ENCODE assay signal across 8 cellular contexts in the genomic region with DNA sequence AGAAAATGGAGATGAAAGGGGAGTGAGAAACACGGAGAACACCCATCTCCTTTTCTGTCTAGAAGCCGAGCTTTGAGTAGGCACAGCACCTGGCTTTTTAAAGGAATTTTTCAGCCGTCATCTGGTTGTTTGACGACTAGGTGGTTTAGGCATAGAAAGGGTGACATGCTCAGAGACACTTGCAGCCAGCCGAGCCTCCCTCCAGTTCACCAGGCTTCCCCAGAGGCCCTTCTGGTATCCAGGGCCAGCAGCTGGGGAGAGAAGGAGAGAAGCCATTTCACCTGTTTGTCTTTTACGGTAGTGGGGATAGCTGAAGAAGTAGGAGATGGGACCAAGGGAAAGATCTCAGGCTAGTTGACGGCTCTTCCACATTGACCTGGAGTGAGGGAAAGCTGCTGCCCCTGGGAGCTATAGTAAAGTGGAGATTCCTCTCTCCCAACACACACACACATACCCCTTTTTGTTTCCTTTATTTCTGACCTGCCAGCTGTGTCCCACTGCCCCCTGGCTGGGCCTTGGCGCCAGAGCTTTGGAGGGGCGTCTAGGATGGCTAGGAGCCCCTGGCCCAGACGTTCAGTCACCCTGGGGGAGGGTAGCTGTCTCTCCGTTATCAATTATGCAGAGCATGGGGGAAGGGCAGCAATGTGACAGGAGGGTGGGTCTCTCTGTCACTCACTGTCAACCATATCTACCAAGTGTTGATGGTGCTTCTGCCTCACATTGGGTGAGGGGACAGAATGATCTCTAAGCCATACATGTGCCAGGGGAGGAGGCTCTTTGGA. TPM values are rescaled to one million over a fixed set of nuclear protein-coding genes. Genes with fewer than 3 reads are reported as not detected.
DNase-seq lines count a peak whose midpoint lies in the region; ATAC-seq, FAIRE-seq and TF ChIP-seq lines count a peak whose summit lies in the region.

No MANE protein-coding gene starts in this region.

- CTCF ChIA-PET in K562 (lab: Yijun Ruan, JAX; ENCODE audit: low intra/inter-chr PET ratio): no interaction called here

- H3K4me3 Mint-ChIP-seq in stimulated activated naive CD8-positive, alpha-beta T cell treated with anti-CD3 and anti-CD28 coated beads, Interleukin-15, Interleukin-2, amounts not matched to agents 100 ng/mL and 50 ng/mL, for 24 hours: peak overlapping the region; percentile 90

- TF ChIP-seq EP300 in K562 (IDR thresholded peaks at IDR 0.05; ENCODE audit: low read length): peak; percentile 24; the same call in 1 of the 2 replicates

- intact Hi-C loops in K562 (cut with micrococcal nuclease) (no loop called here), vagina (cut with DNase I) (no loop called here)

- H3K36me3 Mint-ChIP-seq in stimulated activated naive CD8-positive, alpha-beta T cell treated with anti-CD3 and anti-CD28 coated beads, Interleukin-15, Interleukin-2, amounts not matched to agents 100 ng/mL and 50 ng/mL, for 24 hours (ENCODE audit: low read depth): no peaks in the 10 kb centered on the region

- TF ChIP-seq POLR2A in K562 (conservative IDR thresholded peaks at IDR 0.05) (no peak), vagina (IDR thresholded peaks at IDR 0.05) (no peak)

- peak overlapping the region; percentile 84 for H2AFZ ChIP-seq in K562 (ENCODE audit: low read depth, low read length)

- H3K9me3 ChIP-seq in K562 (replicated peaks; ENCODE audit: control insufficient read depth, insufficient read depth, low read depth, low read length): no peaks in the 10 kb centered on the region
- H3K9me3 ChIP-seq in vagina: no peaks in the 10 kb centered on the region

- H3K9me3 Mint-ChIP-seq in stimulated activated naive CD8-positive, alpha-beta T cell treated with anti-CD3 and anti-CD28 coated beads, Interleukin-15, Interleukin-2, amounts not matched to agents 100 ng/mL and 50 ng/mL, for 24 hours: no peaks in the 10 kb centered on the region

- peak overlapping the region; percentile 56 for H3K27ac ChIP-seq in K562 (ENCODE audit: extremely low read depth, low read depth, low read length)
- H3K27ac ChIP-seq in vagina: peak overlapping the region; percentile 99

- no peaks in the 10 kb centered on the region for H4K20me1 ChIP-seq in K562 (replicated peaks; ENCODE audit: control insufficient read depth, insufficient read depth, low read length)

- 3% methylated on average over 11 of the region's 11 CpGs for WGBS in K562 (ENCODE audit: insufficient coverage, low coverage, missing lambda C conversion rate)

- H3K4me2 ChIP-seq in K562 (ENCODE audit: insufficient read depth, low read length): peak overlapping the region; percentile 96

- TF ChIP-seq RAD21 in K562 (CRISPR knock-in tag; conservative IDR thresholded peaks at IDR 0.05 in 1 of 2, IDR thresholded peaks at IDR 0.05 in 1 of 2): no peak

- no peaks in the 10 kb centered on the region for H3K9me1 ChIP-seq in K562 (ENCODE audit: control insufficient read depth, insufficient read depth, low read length)

- DNase-seq in stimulated activated naive CD8-positive, alpha-beta T cell treated with anti-CD3 and anti-CD28 coated beads, Interleukin-15, Interleukin-2, amounts not matched to agents 100 U/mL and 50 U/mL, for 24 hours: no peak
- peak in 3 of 4 experiments; percentile 43 to 74 (median 45) for DNase-seq in K562 (ENCODE audit: extremely low read depth in 1 of 4, low spot score in 3 of 4)
- peak; percentile 53 for DNase-seq in mesenteric fat pad (ENCODE audit: low spot score)
- no peak for DNase-seq in vagina (ENCODE audit: extremely low spot score in 2 of 2)
- no peak for DNase-seq in SKM-1 (lab: John Stamatoyannopoulos, UW; ENCODE audit: unreplicated experiment)
- no peak for DNase-seq in GM19239 (ENCODE audit: insufficient read length, low spot score)

- H3K4me3 ChIP-seq in K562 (peak overlapping the region; percentile 47), vagina (peak overlapping the region; percentile 63 to 73)

- H3K4me1 ChIP-seq in K562 (replicated peaks in 1 of 2; ENCODE audit: control insufficient read depth in 2 of 2, insufficient read depth in 2 of 2, low read length in 2 of 2): peaks cover 34 to 44% of the 10 kb centered on the region in 2 experiments; a peak in 4 of 5 replicates
- peaks cover 56% of the 10 kb centered on the region for H3K4me1 ChIP-seq in vagina

- no peaks in the 10 kb centered on the region for H3K36me3 ChIP-seq in K562 (ENCODE audit: control insufficient read depth, insufficient read depth, low read length)
- no peaks in the 10 kb centered on the region for H3K36me3 ChIP-seq in vagina

- FAIRE-seq in K562 (lab: Jason Lieb, UNC): peak; percentile 65
- no peak for FAIRE-seq in GM19239 (lab: Jason Lieb, UNC)

- H3K27ac Mint-ChIP-seq in stimulated activated naive CD8-positive, alpha-beta T cell treated with anti-CD3 and anti-CD28 coated beads, Interleukin-15, Interleukin-2, amounts not matched to agents 100 ng/mL and 50 ng/mL, for 24 hours: peak overlapping the region; percentile 89

- no peaks in the 10 kb centered on the region for H3K27me3 ChIP-seq in K562 (ENCODE audit: control insufficient read depth in 2 of 2, insufficient read depth in 2 of 2, low read length in 2 of 2)
- no peaks in the 10 kb centered on the region for H3K27me3 ChIP-seq in vagina

- TF ChIP-seq CTCF in K562 (IDR thresholded peaks at IDR 0.05 in 2 of 3, conservative IDR thresholded peaks at IDR 0.05 in 1 of 3; ENCODE audit: insufficient read depth in 2 of 3, low read depth in 1 of 3, low read length in 3 of 3): 0 out of 6 replicates have a peak, but pooled peaks of 2 of the 3 experiments have one; percentile 11 to 14
- no peak for TF ChIP-seq CTCF in vagina (IDR thresholded peaks at IDR 0.05)

- in situ Hi-C loops in K562 (cut with MboI): no loop called here

- TSS peak; percentile 88 for BruUV-seq in K562 (replicated peaks; lab: Mats Ljungman, UMichigan)

- no peaks in the 10 kb centered on the region for H3K27me3 Mint-ChIP-seq in stimulated activated naive CD8-positive, alpha-beta T cell treated with anti-CD3 and anti-CD28 coated beads, Interleukin-15, Interleukin-2, amounts not matched to agents 100 ng/mL and 50 ng/mL, for 24 hours

- ATAC-seq in stimulated activated naive CD8-positive, alpha-beta T cell treated with anti-CD3 and anti-CD28 coated beads, Interleukin-15, Interleukin-2, amounts not matched to agents 100 U/mL and 50 U/mL, for 24 hours: no peak
- peak; percentile 39 for ATAC-seq in K562
- ATAC-seq in GM19463 (IDR thresholded peaks at IDR 0.05; ENCODE audit: unreplicated experiment): no peak

- POLR2A ChIA-PET in K562 (lab: Yijun Ruan, JAX): interaction anchor here (0.7 to 2.4 kb wide), 11 partner anchors 10 to 787 kb away, joined by 3 to 12 read pairs (median 4); a partner anchor contains a TSS

- no peaks in the 10 kb centered on the region for H3K79me2 ChIP-seq in K562 (ENCODE audit: control insufficient read depth, insufficient read depth, low read length)

- H3K4me1 Mint-ChIP-seq in stimulated activated naive CD8-positive, alpha-beta T cell treated with anti-CD3 and anti-CD28 coated beads, Interleukin-15, Interleukin-2, amounts not matched to agents 100 ng/mL and 50 ng/mL, for 24 hours (ENCODE audit: low read depth): peaks cover 27% of the 10 kb centered on the region

- H3K9ac ChIP-seq in K562 (ENCODE audit: insufficient read depth in 1 of 2, low read depth in 2 of 2, low read length in 2 of 2): peak overlapping the region; percentile 62 to 94

RNA-seq across cellular contexts. Expression of a gene that starts 5.5 kb away (rescaled TPM):
- total RNA-seq in K562 (2011; cell fraction: chromatin; rRNA removed; ENCODE audit: low replicate concordance): 10.8 and 23.0 TPM in 2 replicates
- total RNA-seq in K562 (2011; cell fraction: nucleolus; rRNA removed): 12.2 and 17.2 TPM in 2 replicates
- 9.6 and 12.4 TPM in 2 replicates for total RNA-seq in K562 (2011; cell fraction: nucleoplasm; rRNA removed)
- total RNA-seq in K562 (2014; rRNA removed) (1.1 and 1.3 TPM in 2 replicates), K562 (2014; rRNA removed; fragmentation: Illumina TruSeq; extraction: Trizol) (0.93 and 1.1 TPM in 2 replicates), K562 (2015; rRNA removed; fragmentation: Illumina TruSeq; extraction: Trizol) (1.6 and 1.9 TPM in 2 replicates), K562 (2021) (2.1 and 2.6 TPM in 2 replicates), mesenteric fat pad (12.2 TPM), vagina (21.9 TPM)
- polyA plus RNA-seq in K562 (2011; rRNA removed) (1.7 and 2.2 TPM in 2 replicates), K562 (2014; fragmentation: Illumina TruSeq; extraction: Trizol) (1.3 and 1.8 TPM in 2 replicates), K562 (2014; fragmentation: Nextera tagmentation; extraction: Ambion mirVana) (under 1 TPM; 0.10 to 0.46 TPM), K562 (2014; rRNA removed) (1.1 and 2.4 TPM in 2 replicates)
- 1.7 and 3.8 TPM in 2 replicates for polyA plus RNA-seq in K562 (2011; cell fraction: cytosol; rRNA removed)
- polyA plus RNA-seq in K562 (2011; cell fraction: nucleus; rRNA removed): 15.6 and 23.0 TPM in 2 replicates
- polyA plus RNA-seq in K562 (2012): 4.6 and 6.4 TPM in 2 replicates
- 1.8 and 2.8 TPM in 2 replicates for polyA minus RNA-seq in K562 (2011; rRNA and poly(A)+ RNA removed)
- polyA minus RNA-seq in K562 (2011; cell fraction: cytosol; rRNA and poly(A)+ RNA removed): 1.4 and 1.5 TPM in 2 replicates
- polyA minus RNA-seq in K562 (2011; cell fraction: nucleus; rRNA and poly(A)+ RNA removed): 3.4 TPM in 2 replicates

RNA-seq across cellular contexts. Expression of a gene that starts 7.3 kb away (rescaled TPM):
- total RNA-seq in K562 (2011; cell fraction: chromatin; rRNA removed; ENCODE audit: low replicate concordance): 87.5 and 179 TPM in 2 replicates
- 124 and 126 TPM in 2 replicates for total RNA-seq in K562 (2011; cell fraction: nucleolus; rRNA removed)
- total RNA-seq in K562 (2011; cell fraction: nucleoplasm; rRNA removed): 113 and 115 TPM in 2 replicates
- total RNA-seq in K562 (2014; rRNA removed) (63.1 and 75.7 TPM in 2 replicates), K562 (2014; rRNA removed; fragmentation: Illumina TruSeq; extraction: Trizol) (21.0 and 25.2 TPM in 2 replicates), K562 (2015; rRNA removed; fragmentation: Illumina TruSeq; extraction: Trizol) (54.6 and 56.5 TPM in 2 replicates), K562 (2021) (55.4 and 59.2 TPM in 2 replicates), mesenteric fat pad (16.8 TPM), vagina (17.7 TPM)
- polyA plus RNA-seq in K562 (2011; rRNA removed) (40.4 and 55.0 TPM in 2 replicates), K562 (2014; fragmentation: Illumina TruSeq; extraction: Trizol) (44.6 and 51.6 TPM in 2 replicates), K562 (2014; fragmentation: Nextera tagmentation; extraction: Ambion mirVana) (10 to 100 TPM in 1 of 2 experiments, 1 to 10 TPM in 1; 5.6 to 16.6 TPM), K562 (2014; rRNA removed) (68.7 and 69.0 TPM in 2 replicates)
- polyA plus RNA-seq in K562 (2011; cell fraction: cytosol; rRNA removed): 69.6 and 99.9 TPM in 2 replicates
- 222 and 277 TPM in 2 replicates for polyA plus RNA-seq in K562 (2011; cell fraction: nucleus; rRNA removed)
- 56.1 and 59.4 TPM in 2 replicates for polyA plus RNA-seq in K562 (2012)
- polyA minus RNA-seq in K562 (2011; rRNA and poly(A)+ RNA removed): 20.1 and 22.4 TPM in 2 replicates
- 17.8 and 20.6 TPM in 2 replicates for polyA minus RNA-seq in K562 (2011; cell fraction: cytosol; rRNA and poly(A)+ RNA removed)
- 45.2 and 71.4 TPM in 2 replicates for polyA minus RNA-seq in K562 (2011; cell fraction: nucleus; rRNA and poly(A)+ RNA removed)

RNA-seq across cellular contexts. Expression of a gene that starts 13.5 kb away (rescaled TPM):
- not detected in 2 replicates for total RNA-seq in K562 (2011; cell fraction: chromatin; rRNA removed; ENCODE audit: low replicate concordance)
- not detected in 2 replicates for total RNA-seq in K562 (2011; cell fraction: nucleolus; rRNA removed)
- total RNA-seq in K562 (2011; cell fraction: nucleoplasm; rRNA removed): not detected in 2 replicates
- total RNA-seq in K562 (2014; rRNA removed) (not detected in 2 replicates), K562 (2014; rRNA removed; fragmentation: Illumina TruSeq; extraction: Trizol) (not detected in 2 replicates), K562 (2015; rRNA removed; fragmentation: Illumina TruSeq; extraction: Trizol) (not detected in 2 replicates), K562 (2021) (not detected in 2 replicates), mesenteric fat pad (not detected), vagina (not detected)
- polyA plus RNA-seq in K562 (2011; rRNA removed) (not detected in 2 replicates), K562 (2014; fragmentation: Illumina TruSeq; extraction: Trizol) (0.55 TPM in 1 of 2 replicates, not detected in the other), K562 (2014; fragmentation: Nextera tagmentation; extraction: Ambion mirVana) (under 1 TPM in 1 of 2 experiments, not detected in 1; 0.15 TPM), K562 (2014; rRNA removed) (1.2 TPM in 1 of 2 replicates, not detected in the other)
- polyA plus RNA-seq in K562 (2011; cell fraction: cytosol; rRNA removed): 0.28 TPM in 1 of 2 replicates, not detected in the other
- polyA plus RNA-seq in K562 (2011; cell fraction: nucleus; rRNA removed): not detected in 2 replicates
- 0.55 TPM in 1 of 2 replicates, not detected in the other for polyA plus RNA-seq in K562 (2012)
- not detected in 2 replicates for polyA minus RNA-seq in K562 (2011; rRNA and poly(A)+ RNA removed)
- polyA minus RNA-seq in K562 (2011; cell fraction: cytosol; rRNA and poly(A)+ RNA removed): not detected in 2 replicates
- not detected in 2 replicates for polyA minus RNA-seq in K562 (2011; cell fraction: nucleus; rRNA and poly(A)+ RNA removed)

RNA-seq across cellular contexts. Expression of a gene that starts 41.9 kb away (rescaled TPM):
- total RNA-seq in K562 (2011; cell fraction: chromatin; rRNA removed; ENCODE audit: low replicate concordance): 880 and 1,252 TPM in 2 replicates
- total RNA-seq in K562 (2011; cell fraction: nucleolus; rRNA removed): 429 and 447 TPM in 2 replicates
- 778 and 1,039 TPM in 2 replicates for total RNA-seq in K562 (2011; cell fraction: nucleoplasm; rRNA removed)
- total RNA-seq in K562 (2014; rRNA removed) (130 and 137 TPM in 2 replicates), K562 (2014; rRNA removed; fragmentation: Illumina TruSeq; extraction: Trizol) (190 and 191 TPM in 2 replicates), K562 (2015; rRNA removed; fragmentation: Illumina TruSeq; extraction: Trizol) (181 and 194 TPM in 2 replicates), K562 (2021) (748 and 810 TPM in 2 replicates), mesenteric fat pad (722 TPM), vagina (488 TPM)
- polyA plus RNA-seq in K562 (2011; rRNA removed) (340 and 350 TPM in 2 replicates), K562 (2014; fragmentation: Illumina TruSeq; extraction: Trizol) (802 and 831 TPM in 2 replicates), K562 (2014; fragmentation: Nextera tagmentation; extraction: Ambion mirVana) (100 to 1,000 TPM; 254 to 328 TPM), K562 (2014; rRNA removed) (356 and 362 TPM in 2 replicates)
- 351 and 484 TPM in 2 replicates for polyA plus RNA-seq in K562 (2011; cell fraction: cytosol; rRNA removed)
- 548 and 674 TPM in 2 replicates for polyA plus RNA-seq in K562 (2011; cell fraction: nucleus; rRNA removed)
- 804 and 1,240 TPM in 2 replicates for polyA plus RNA-seq in K562 (2012)
- 583 and 666 TPM in 2 replicates for polyA minus RNA-seq in K562 (2011; rRNA and poly(A)+ RNA removed)
- 634 and 719 TPM in 2 replicates for polyA minus RNA-seq in K562 (2011; cell fraction: cytosol; rRNA and poly(A)+ RNA removed)
- 190 and 332 TPM in 2 replicates for polyA minus RNA-seq in K562 (2011; cell fraction: nucleus; rRNA and poly(A)+ RNA removed)

RNA-seq across cellular contexts. Expression of a gene that starts 52.3 kb away (rescaled TPM):
- 126 and 173 TPM in 2 replicates for total RNA-seq in K562 (2011; cell fraction: chromatin; rRNA removed; ENCODE audit: low replicate concordance)
- total RNA-seq in K562 (2011; cell fraction: nucleolus; rRNA removed): 112 and 130 TPM in 2 replicates
- total RNA-seq in K562 (2011; cell fraction: nucleoplasm; rRNA removed): 168 and 231 TPM in 2 replicates
- total RNA-seq in K562 (2014; rRNA removed) (117 and 153 TPM in 2 replicates), K562 (2014; rRNA removed; fragmentation: Illumina TruSeq; extraction: Trizol) (202 and 204 TPM in 2 replicates), K562 (2015; rRNA removed; fragmentation: Illumina TruSeq; extraction: Trizol) (226 and 244 TPM in 2 replicates), K562 (2021) (329 and 341 TPM in 2 replicates), mesenteric fat pad (119 TPM), vagina (54.0 TPM)
- polyA plus RNA-seq in K562 (2011; rRNA removed) (209 and 216 TPM in 2 replicates), K562 (2014; fragmentation: Illumina TruSeq; extraction: Trizol) (527 and 637 TPM in 2 replicates), K562 (2014; fragmentation: Nextera tagmentation; extraction: Ambion mirVana) (100 to 1,000 TPM; 570 to 835 TPM), K562 (2014; rRNA removed) (285 and 301 TPM in 2 replicates)
- polyA plus RNA-seq in K562 (2011; cell fraction: cytosol; rRNA removed): 197 and 292 TPM in 2 replicates
- 86.9 and 121 TPM in 2 replicates for polyA plus RNA-seq in K562 (2011; cell fraction: nucleus; rRNA removed)
- 406 and 466 TPM in 2 replicates for polyA plus RNA-seq in K562 (2012)
- polyA minus RNA-seq in K562 (2011; rRNA and poly(A)+ RNA removed): 115 and 148 TPM in 2 replicates
- 79.5 and 100 TPM in 2 replicates for polyA minus RNA-seq in K562 (2011; cell fraction: cytosol; rRNA and poly(A)+ RNA removed)
- 31.2 and 56.0 TPM in 2 replicates for polyA minus RNA-seq in K562 (2011; cell fraction: nucleus; rRNA and poly(A)+ RNA removed)

Comparison
In these comparisons a context has a peak if more than half of its experiments do, and no peak if none do; other contexts are left out.
1. DNase-seq: peak in K562 (3 of 4) and mesenteric fat pad (single experiment); none in stimulated activated naive CD8-positive, alpha-beta T cell treated with anti-CD3 and anti-CD28 coated beads, Interleukin-15, Interleukin-2, amounts not matched to agents 100 U/mL and 50 U/mL, for 24 hours (single experiment), vagina (0 of 2), SKM-1 (single experiment) and GM19239 (single experiment).
2. CTCF ChIP-seq: peak in K562 (2 of 3); none in vagina (0 of 3).